ENCODE assay signal across 1 cellular context in genomic region chr1:94417962-94418663, GRCh38.
TF ChIP-seq lines count a peak whose summit lies in the region.

Gene ABCD3, plus strand, starts transcription at chr1:94418389. Its CDS starts 90 bp downstream, at chr1:94418479.

TF ChIP-seq in H1, 55 proteins besides CTCF, POLR2A, EP300 and RAD21 (continued from another document):
- TF ChIP-seq SIN3A (conservative IDR thresholded peaks at IDR 0.05 in 1 of 2, IDR thresholded peaks at IDR 0.05 in 1 of 2; ENCODE audit: low read depth in 1 of 2, low read length in 2 of 2) (peak in 1 of 2 experiments; percentile 73; a peak in 1 of 4 replicates), JUN (IDR thresholded peaks at IDR 0.05; ENCODE audit: low read depth, low read length) (no peak), POLR2AphosphoS5 (IDR thresholded peaks at IDR 0.05; ENCODE audit: low read depth, low read length) (peak; percentile 35; the same call in 1 of the 2 replicates), FOSL1 (IDR thresholded peaks at IDR 0.05; ENCODE audit: insufficient read depth, low read depth, low read length) (0 out of 2 replicates have a peak, but pooled peaks have one; percentile 30), NANOG (IDR thresholded peaks at IDR 0.05; ENCODE audit: insufficient read depth, low read depth, low read length, poor library complexity, severe bottlenecking) (no peak), CEBPB (IDR thresholded peaks at IDR 0.05; ENCODE audit: low read depth, low read length) (peak; percentile 58; the same call in 1 of the 2 replicates), TBP (IDR thresholded peaks at IDR 0.05; ENCODE audit: low read depth, low read length) (peak; percentile 34; the same call in 1 of the 2 replicates), TAF1 (IDR thresholded peaks at IDR 0.05; ENCODE audit: low read depth, low read length) (peak; percentile 73; the same call in 1 of the 2 replicates), SP2 (IDR thresholded peaks at IDR 0.05; ENCODE audit: low read length) (no peak), CHD7 (IDR thresholded peaks at IDR 0.05; ENCODE audit: insufficient replicate concordance, low read length) (no peak), RFX5 (IDR thresholded peaks at IDR 0.05; ENCODE audit: borderline replicate concordance, low read depth, low read length) (no peak), SP4 (IDR thresholded peaks at IDR 0.05; ENCODE audit: low read length) (no peak), CTBP2 (IDR thresholded peaks at IDR 0.05; ENCODE audit: borderline replicate concordance, insufficient read depth, insufficient read length, low read length) (peak; percentile 36), SRF (IDR thresholded peaks at IDR 0.05; ENCODE audit: low read depth, low read length) (no peak), BACH1 (IDR thresholded peaks at IDR 0.05; ENCODE audit: low read length) (peak; percentile 77), ASH2L (IDR thresholded peaks at IDR 0.05; ENCODE audit: low read length) (peak; percentile 89), HDAC2 (IDR thresholded peaks at IDR 0.05; ENCODE audit: borderline replicate concordance in 1 of 2, low read depth in 2 of 2, low read length in 2 of 2) (peak in 1 of 2 experiments; percentile 25; a peak in 2 of 4 replicates), BCL11A (IDR thresholded peaks at IDR 0.05; ENCODE audit: low read depth in 2 of 2, low read length in 2 of 2) (no peak), YY1 (IDR thresholded peaks at IDR 0.05; ENCODE audit: low read depth, low read length) (peak; percentile 74)
TF ChIP-seq in H1: peak in this region for 17.
